19 cellular contexts compared by ENCODE assay signal in the genomic region with DNA sequence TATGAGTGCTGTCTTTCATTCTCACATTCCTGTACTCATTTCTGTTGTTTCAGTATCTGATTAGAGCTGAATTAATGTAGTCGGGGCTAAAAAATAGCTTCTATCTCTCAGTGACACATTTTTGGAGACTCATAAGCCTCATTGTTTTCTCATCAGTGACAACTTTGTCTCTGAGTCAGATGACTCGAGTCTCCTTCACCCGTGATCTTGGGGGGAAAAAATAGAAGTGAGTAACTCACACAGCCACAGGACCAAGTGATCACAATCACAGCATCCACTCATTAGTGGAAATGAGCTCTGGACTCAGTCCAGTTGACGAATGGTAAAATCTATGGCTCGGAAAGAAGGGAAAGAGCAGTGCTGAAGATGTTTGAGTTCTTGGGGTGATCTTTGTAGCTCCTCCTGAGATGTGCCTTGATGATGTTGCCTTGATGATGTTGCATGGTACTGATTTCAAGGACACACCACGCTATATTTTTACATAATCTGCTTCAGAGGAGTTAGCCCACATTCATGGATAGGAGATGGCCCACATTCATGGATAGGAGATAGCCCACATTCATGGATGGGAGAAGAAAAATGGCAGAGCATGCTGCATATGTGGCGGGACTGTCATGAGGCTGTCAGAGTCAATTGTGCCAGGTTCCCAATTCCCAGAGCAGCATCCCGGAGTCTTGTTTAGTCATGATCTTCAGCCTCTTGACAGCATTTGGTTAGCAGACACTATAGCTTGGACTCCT.
A peak's percentile ranks its signal among the peaks of the same experiment; 100 is the strongest.
DNase-seq lines count a peak whose midpoint lies in the region; ATAC-seq and TF ChIP-seq lines count a peak whose summit lies in the region.
"Had no signal": no experiment of that assay in that cellular context is flagged by ENCODE, and none has a peak within 500 bp of the region (broad histone marks: within the 10 kb centered on the region; RNA-seq: fewer than 3 reads in every experiment).

No MANE protein-coding gene starts in this region.

- peak overlapping the region; percentile 98 for H3K27ac Mint-ChIP-seq in activated T-cell treated with anti-CD3 and anti-CD28 coated beads, Interleukin-2, amount 50 U/mL, for 24 hours
- H3K27ac Mint-ChIP-seq in activated T-helper 17 cell treated with anti-CD3 and anti-CD28 coated beads, Interleukin-2, amount 50 U/mL, for 72 hours = peak overlapping the region; percentile 97
- H3K27ac Mint-ChIP-seq in natural killer cell treated with Interleukin-12 subunit alpha and Interleukin-12 subunit beta and Interleukin-15 and Interleukin-18, amount 100 ng/mL, for 72 hours = no peak overlapping the region
- H3K27ac Mint-ChIP-seq: GM23338 had no signal

- H3K27me3 Mint-ChIP-seq in activated T-cell treated with anti-CD3 and anti-CD28 coated beads, Interleukin-2, amount 50 U/mL, for 24 hours = no peaks in the 10 kb centered on the region
- no peaks in the 10 kb centered on the region for H3K27me3 Mint-ChIP-seq in activated T-helper 17 cell treated with anti-CD3 and anti-CD28 coated beads, Interleukin-2, amount 50 U/mL, for 72 hours
- H3K27me3 Mint-ChIP-seq in natural killer cell treated with Interleukin-12 subunit alpha and Interleukin-12 subunit beta and Interleukin-15 and Interleukin-18, amount 100 ng/mL, for 72 hours = no peaks in the 10 kb centered on the region

- ATAC-seq in HG02610 (IDR thresholded peaks at IDR 0.05; ENCODE audit: unreplicated experiment) = peak; percentile 44
- peak; percentile 63 for ATAC-seq in activated T-helper 17 cell treated with anti-CD3 and anti-CD28 coated beads, Interleukin-2, amount 50 U/mL, for 72 hours (replicated peaks)
- ATAC-seq in natural killer cell treated with Interleukin-12 subunit alpha and Interleukin-12 subunit beta and Interleukin-15 and Interleukin-18, amount 100 ng/mL, for 72 hours = peak; percentile 40 to 71
- ATAC-seq: GM23338, right lobe of liver had no signal

- no peak for DNase-seq in activated T-cell treated with anti-CD3 and anti-CD28 coated beads, Interleukin-2, amount 50 U/mL, for 24 hours
- no peak for DNase-seq in activated T-cell treated with anti-CD3 and anti-CD28 coated beads for 4 hours
- DNase-seq in natural killer cell treated with Interleukin-12 subunit alpha and Interleukin-12 subunit beta and Interleukin-15 and Interleukin-18, amount 100 ng/mL, for 72 hours (ENCODE audit: low spot score) = no peak
- DNase-seq in cerebellum (ENCODE audit: low spot score) = no peak
- no peak for DNase-seq in uterus
- DNase-seq in NCI-H446 (lab: John Stamatoyannopoulos, UW) = no peak
- DNase-seq: Calu3, caudate nucleus, GF-D8, KBM-7, NCI-H1436, NCI-H526 treated with DMSO at 0.1 percent for 48 hours, nucleus accumbens, PC-9, right lobe of liver had no signal

- no peak for TF ChIP-seq CTCF in uterus (IDR thresholded peaks at IDR 0.05)

- no peak for TF ChIP-seq POLR2A in uterus (IDR thresholded peaks at IDR 0.05)

- H3K4me1 ChIP-seq in uterus = no peaks in the 10 kb centered on the region
- H3K4me1 ChIP-seq: right lobe of liver had no signal

- peaks cover 99% of the 10 kb centered on the region for H3K4me1 Mint-ChIP-seq in activated T-cell treated with anti-CD3 and anti-CD28 coated beads, Interleukin-2, amount 50 U/mL, for 24 hours (ENCODE audit: low read depth)
- H3K4me1 Mint-ChIP-seq in activated T-helper 17 cell treated with anti-CD3 and anti-CD28 coated beads, Interleukin-2, amount 50 U/mL, for 72 hours = peaks cover 81% of the 10 kb centered on the region
- peaks cover 90 to 93% of the 10 kb centered on the region in 2 donors for H3K4me1 Mint-ChIP-seq in natural killer cell treated with Interleukin-12 subunit alpha and Interleukin-12 subunit beta and Interleukin-15 and Interleukin-18, amount 100 ng/mL, for 72 hours (ENCODE audit: low read depth in 2 of 2)

- peak overlapping the region; percentile 45 for H3K4me3 Mint-ChIP-seq in activated T-cell treated with anti-CD3 and anti-CD28 coated beads, Interleukin-2, amount 50 U/mL, for 24 hours
- peak overlapping the region; percentile 93 for H3K4me3 Mint-ChIP-seq in activated T-helper 17 cell treated with anti-CD3 and anti-CD28 coated beads, Interleukin-2, amount 50 U/mL, for 72 hours
- peak overlapping the region; percentile 87 for H3K4me3 Mint-ChIP-seq in natural killer cell treated with Interleukin-12 subunit alpha and Interleukin-12 subunit beta and Interleukin-15 and Interleukin-18, amount 100 ng/mL, for 72 hours
- H3K4me3 Mint-ChIP-seq: GM23338 had no signal

- H3K4me3 ChIP-seq in uterus = no peak overlapping the region
- H3K4me3 ChIP-seq: GM23338, PC-9, right lobe of liver had no signal

- H3K9me3 ChIP-seq in uterus = no peaks in the 10 kb centered on the region
- H3K9me3 ChIP-seq: right lobe of liver had no signal

- H3K36me3 Mint-ChIP-seq in activated T-cell treated with anti-CD3 and anti-CD28 coated beads, Interleukin-2, amount 50 U/mL, for 24 hours (ENCODE audit: low read depth) = peaks cover 78% of the 10 kb centered on the region
- no peaks in the 10 kb centered on the region for H3K36me3 Mint-ChIP-seq in activated T-helper 17 cell treated with anti-CD3 and anti-CD28 coated beads, Interleukin-2, amount 50 U/mL, for 72 hours (ENCODE audit: low read depth)
- peaks cover 46% of the 10 kb centered on the region for H3K36me3 Mint-ChIP-seq in natural killer cell treated with Interleukin-12 subunit alpha and Interleukin-12 subunit beta and Interleukin-15 and Interleukin-18, amount 100 ng/mL, for 72 hours

- no peaks in the 10 kb centered on the region for H3K27me3 ChIP-seq in uterus
- H3K27me3 ChIP-seq: right lobe of liver had no signal

- H3K9me3 Mint-ChIP-seq in activated T-cell treated with anti-CD3 and anti-CD28 coated beads, Interleukin-2, amount 50 U/mL, for 24 hours = no peaks in the 10 kb centered on the region
- H3K9me3 Mint-ChIP-seq in activated T-helper 17 cell treated with anti-CD3 and anti-CD28 coated beads, Interleukin-2, amount 50 U/mL, for 72 hours = no peaks in the 10 kb centered on the region
- H3K9me3 Mint-ChIP-seq in natural killer cell treated with Interleukin-12 subunit alpha and Interleukin-12 subunit beta and Interleukin-15 and Interleukin-18, amount 100 ng/mL, for 72 hours = peaks cover 2% of the 10 kb centered on the region
- H3K9me3 Mint-ChIP-seq: GM23338 had no signal

- intact Hi-C loops in uterus (cut with DNase I; ENCODE audit: low total_unique reads) = no loop called here

- H3K27ac ChIP-seq in uterus = no peak overlapping the region
- H3K27ac ChIP-seq: PC-9, right lobe of liver, VCaP had no signal

- no peaks in the 10 kb centered on the region for H3K36me3 ChIP-seq in uterus
- H3K36me3 ChIP-seq: right lobe of liver had no signal

Comparison
In these comparisons a context has a peak if more than half of its experiments do, and no peak if none do; other contexts are left out.
1. H3K27ac Mint-ChIP-seq: peak in activated T-cell treated with anti-CD3 and anti-CD28 coated beads, Interleukin-2, amount 50 U/mL, for 24 hours (single experiment) and activated T-helper 17 cell treated with anti-CD3 and anti-CD28 coated beads, Interleukin-2, amount 50 U/mL, for 72 hours (single experiment); none in natural killer cell treated with Interleukin-12 subunit alpha and Interleukin-12 subunit beta and Interleukin-15 and Interleukin-18, amount 100 ng/mL, for 72 hours (0 of 2).
2. Peak in every context shown above with its lines, with median percentiles within 50 percentile points of each other: H3K4me3 Mint-ChIP-seq and ATAC-seq.